In the genomic region with DNA sequence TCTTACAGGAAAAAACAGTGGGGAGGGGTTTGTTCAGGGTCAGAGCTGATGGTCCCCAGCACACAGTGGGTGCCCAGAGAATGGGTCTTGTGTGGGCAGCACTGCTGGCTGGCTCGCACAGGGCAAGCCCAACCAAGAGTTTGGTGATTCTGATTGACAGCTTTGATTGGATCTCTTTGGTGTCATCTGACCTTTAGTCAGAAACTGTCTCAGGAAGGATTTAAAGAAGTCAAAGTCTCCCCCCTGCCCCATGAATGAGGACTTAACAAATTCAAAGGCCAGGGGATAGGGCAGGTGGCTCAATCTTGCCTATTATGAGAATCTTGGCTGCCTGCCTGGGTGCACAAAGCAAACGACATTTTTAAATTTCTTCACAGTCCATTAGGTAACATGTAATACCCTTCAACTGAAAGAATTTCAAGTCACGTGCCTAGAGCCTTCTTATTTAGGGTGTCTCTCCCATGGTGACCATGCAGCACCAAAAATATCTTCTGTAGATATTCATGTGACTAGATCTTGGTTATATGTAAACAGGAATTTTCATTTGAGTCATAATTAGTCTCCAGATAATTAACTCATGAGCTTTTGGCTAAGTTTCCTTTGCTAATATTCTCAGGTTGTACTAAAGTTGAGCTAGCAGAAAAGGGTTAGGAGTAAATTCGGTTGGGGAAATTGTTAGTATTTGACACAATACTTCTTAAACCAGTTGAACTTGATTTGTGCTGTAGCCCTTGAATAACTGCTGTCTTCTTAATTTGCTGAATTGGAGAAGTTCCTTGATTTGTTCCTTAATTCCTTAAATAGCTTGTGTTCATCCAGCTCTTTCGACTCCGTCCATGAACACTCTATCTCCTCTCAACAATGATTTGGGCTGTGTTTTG, we compare ENCODE assay signal across 9 cellular contexts. TPM values are rescaled to one million over a fixed set of nuclear protein-coding genes. Genes with fewer than 3 reads are reported as not detected.
DNase-seq lines count a peak whose midpoint lies in the region; ATAC-seq, FAIRE-seq and TF ChIP-seq lines count a peak whose summit lies in the region.
"Had no signal": no experiment of that assay in that cellular context is flagged by ENCODE, and none has a peak within 500 bp of the region (broad histone marks: within the 10 kb centered on the region; RNA-seq: fewer than 3 reads in every experiment).

No MANE protein-coding gene starts in this region.

- H3K4me1 ChIP-seq in neural progenitor cell, result peaks cover 13% of the 10 kb centered on the region

- H3K9me3 ChIP-seq in neural progenitor cell (ENCODE audit: low read depth), result no peaks in the 10 kb centered on the region

- H3K4me3 ChIP-seq in bronchial epithelial cell (ENCODE audit: low read depth, low read length) (no peak overlapping the region), neural progenitor cell (no peak overlapping the region)
- H3K4me3 ChIP-seq: SK-N-MC had no signal

- H3K9me3 Mint-ChIP-seq in neural progenitor cell, result peaks cover 8% of the 10 kb centered on the region
- no peaks in the 10 kb centered on the region for H3K9me3 Mint-ChIP-seq in activated CD4-positive, alpha-beta memory T cell treated with anti-CD3 and anti-CD28 coated beads, Interleukin-2, amount 10 ng/mL, durations not matched to agents 7 days and 5 days

- H3K27ac ChIP-seq in neural progenitor cell, result no peak overlapping the region
- H3K27ac ChIP-seq: SK-N-MC had no signal

- H3K27ac Mint-ChIP-seq in neural progenitor cell, result peak overlapping the region; percentile 10
- H3K27ac Mint-ChIP-seq in activated CD4-positive, alpha-beta memory T cell treated with anti-CD3 and anti-CD28 coated beads, Interleukin-2, amount 10 ng/mL, durations not matched to agents 7 days and 5 days, result no peak overlapping the region

- H3K36me3 Mint-ChIP-seq in neural progenitor cell, result peaks cover 2% of the 10 kb centered on the region
- H3K36me3 Mint-ChIP-seq in activated CD4-positive, alpha-beta memory T cell treated with anti-CD3 and anti-CD28 coated beads, Interleukin-2, amount 10 ng/mL, durations not matched to agents 7 days and 5 days (ENCODE audit: low read depth), result no peaks in the 10 kb centered on the region

- no peaks in the 10 kb centered on the region for H4K20me1 ChIP-seq in neural progenitor cell (ENCODE audit: low read depth)

- POLR2A ChIA-PET in activated CD4-positive, alpha-beta memory T cell treated with anti-CD3 and anti-CD28 coated beads, Interleukin-2, amount 10 ng/mL, durations not matched to agents 7 days and 5 days (lab: Charles Lee), result interaction anchor here (0.8 to 1.5 kb wide), 2 partner anchors 54 kb away, joined by 3 read pairs; no protein-coding TSS in a partner anchor

- H3K4me1 Mint-ChIP-seq in neural progenitor cell, result peaks cover 18% of the 10 kb centered on the region
- H3K4me1 Mint-ChIP-seq in activated CD4-positive, alpha-beta memory T cell treated with anti-CD3 and anti-CD28 coated beads, Interleukin-2, amount 10 ng/mL, durations not matched to agents 7 days and 5 days, result peaks cover 20% of the 10 kb centered on the region

- FAIRE-seq in bronchial epithelial cell (lab: Jason Lieb, UNC), result no peak

- ATAC-seq in HG02884 (IDR thresholded peaks at IDR 0.05; ENCODE audit: unreplicated experiment) (no peak), HG03342 (IDR thresholded peaks at IDR 0.05; ENCODE audit: unreplicated experiment) (no peak), HG03280 (IDR thresholded peaks at IDR 0.05; ENCODE audit: unreplicated experiment) (no peak)

- H2AFZ ChIP-seq in neural progenitor cell (replicated peaks), result peak overlapping the region; percentile 63

- DNase-seq in DMS 273 (lab: John Stamatoyannopoulos, UW; ENCODE audit: unreplicated experiment), result peak; percentile 75
- DNase-seq in NCI-H1092 treated with DMSO at 0.1 percent for 48 hours (lab: John Stamatoyannopoulos, UW), result peak; percentile 65
- DNase-seq in bronchial epithelial cell (ENCODE audit: low read depth), result peak; percentile 46
- DNase-seq in neural progenitor cell (ENCODE audit: low spot score), result peak; percentile 35
- DNase-seq in activated CD4-positive, alpha-beta memory T cell treated with anti-CD3 and anti-CD28 coated beads, Interleukin-2, amount 10 ng/mL, durations not matched to agents 7 days and 5 days, result no peak

- no peaks in the 10 kb centered on the region for H3K79me2 ChIP-seq in neural progenitor cell (ENCODE audit: low read depth)

- H3K36me3 ChIP-seq in bronchial epithelial cell (ENCODE audit: control insufficient read depth, insufficient read depth, low read length), result no peaks in the 10 kb centered on the region
- H3K36me3 ChIP-seq in neural progenitor cell, result no peaks in the 10 kb centered on the region

- no peaks in the 10 kb centered on the region for H3F3A ChIP-seq in neural progenitor cell (ENCODE audit: low read depth)

- H3K9ac ChIP-seq in neural progenitor cell, result no peak overlapping the region

- no peak overlapping the region for H3K4me3 Mint-ChIP-seq in neural progenitor cell
- H3K4me3 Mint-ChIP-seq in activated CD4-positive, alpha-beta memory T cell treated with anti-CD3 and anti-CD28 coated beads, Interleukin-2, amount 10 ng/mL, durations not matched to agents 7 days and 5 days, result no peak overlapping the region

- CTCF ChIA-PET in activated CD4-positive, alpha-beta memory T cell treated with anti-CD3 and anti-CD28 coated beads, Interleukin-2, amount 10 ng/mL, durations not matched to agents 7 days and 5 days (lab: Charles Lee), result no interaction called here

- no peak overlapping the region for H3K4me2 ChIP-seq in neural progenitor cell

- TF ChIP-seq CTCF in bronchial epithelial cell (IDR thresholded peaks at IDR 0.05; ENCODE audit: insufficient read depth, low read length, severe bottlenecking) (no peak), neural progenitor cell (IDR thresholded peaks at IDR 0.05) (no peak)

- H3K27me3 ChIP-seq in bronchial epithelial cell (ENCODE audit: control insufficient read depth, insufficient read depth, low read length) (no peaks in the 10 kb centered on the region), neural progenitor cell (no peaks in the 10 kb centered on the region)

- H3K27me3 Mint-ChIP-seq in neural progenitor cell (ENCODE audit: insufficient read depth, low read depth), result peaks cover 10% of the 10 kb centered on the region
- no peaks in the 10 kb centered on the region for H3K27me3 Mint-ChIP-seq in activated CD4-positive, alpha-beta memory T cell treated with anti-CD3 and anti-CD28 coated beads, Interleukin-2, amount 10 ng/mL, durations not matched to agents 7 days and 5 days

RNA-seq across cellular contexts. Expression of gene HECTD1, which starts 54.5 kb away (rescaled TPM):
- total RNA-seq in bronchial epithelial cell (291 and 353 TPM in 2 replicates), neural progenitor cell (ENCODE audit: low replicate concordance) (142 and 153 TPM in 2 replicates)
- 10 to 100 TPM; 85.1 to 92.3 TPM for total RNA-seq in activated CD4-positive, alpha-beta memory T cell treated with anti-CD3 and anti-CD28 coated beads, Interleukin-2, amount 10 ng/mL, durations not matched to agents 7 days and 5 days
